ENCODE assay signal across 20 cellular contexts in genomic region chr22:42654696-42655095, GRCh38. TPM values are rescaled to one million over a fixed set of nuclear protein-coding genes. Genes with fewer than 3 reads are reported as not detected.
"Had no signal": no experiment of that assay in that cellular context is flagged by ENCODE, and none has a peak within 500 bp of the region (broad histone marks: within the 10 kb centered on the region; RNA-seq: fewer than 3 reads in every experiment).

No MANE protein-coding gene starts in this region.

- H3K36me3 ChIP-seq: ascending aorta, breast epithelium, heart left ventricle, ovary, tibial nerve had no signal

- H3K9me3 ChIP-seq: ascending aorta, breast epithelium, heart left ventricle, ovary, tibial nerve had no signal

- FAIRE-seq: frontal cortex had no signal

- ATAC-seq: activated CD4-positive, CD25-positive, alpha-beta regulatory T cell treated with anti-CD3 and anti-CD28 coated beads, Interleukin-2, amount 50 U/mL, for 24 hours; activated naive CD8-positive, alpha-beta T cell treated with anti-CD3 and anti-CD28 coated beads, Interleukin-2, amount 50 U/mL, for 24 hours; effector memory CD8-positive, alpha-beta T cell; heart left ventricle; left colon; natural killer cell had no signal

- H3K4me3 Mint-ChIP-seq: activated naive CD4-positive, alpha-beta T cell treated with anti-CD3 and anti-CD28 coated beads for 36 hours; activated naive CD8-positive, alpha-beta T cell treated with anti-CD3 and anti-CD28 coated beads, Interleukin-2, amount 50 U/mL, for 24 hours; effector memory CD8-positive, alpha-beta T cell; natural killer cell; stimulated activated memory B cell treated with anti-CD40 and anti-IgM and Interleukin-4, amounts not matched to agents 10 μg/mL and 1 μg/mL and 100 μg/mL, for 72 hours had no signal

- H3K27ac ChIP-seq: ascending aorta, breast epithelium, heart left ventricle, ovary, tibial nerve had no signal

- H3K27me3 Mint-ChIP-seq: stimulated activated memory B cell treated with anti-CD40 and anti-IgM and Interleukin-4, amounts not matched to agents 10 μg/mL and 1 μg/mL and 100 μg/mL, for 72 hours had no signal

- DNase-seq: activated CD4-positive, alpha-beta T cell treated with anti-CD3 and anti-CD28 coated beads, Interleukin-2, amount 50 U/mL, for 4 hours; activated naive CD4-positive, alpha-beta T cell treated with anti-CD3 and anti-CD28 coated beads for 36 hours; activated naive CD8-positive, alpha-beta T cell treated with anti-CD3 and anti-CD28 coated beads, Interleukin-2, amount 50 U/mL, for 24 hours; activated T-cell treated with anti-CD3 and anti-CD28 coated beads, Interleukin-2, amount 50 U/mL, for 1 hour; dermis blood vessel endothelial cell; effector memory CD8-positive, alpha-beta T cell; heart left ventricle; left colon; natural killer cell; ovary; substantia nigra; SW 1271 had no signal

- H3K4me1 Mint-ChIP-seq: natural killer cell had no signal

- H3K27me3 ChIP-seq: ascending aorta, breast epithelium, heart left ventricle, ovary, tibial nerve had no signal

- H3K27ac Mint-ChIP-seq: activated naive CD4-positive, alpha-beta T cell treated with anti-CD3 and anti-CD28 coated beads for 36 hours; activated naive CD8-positive, alpha-beta T cell treated with anti-CD3 and anti-CD28 coated beads, Interleukin-2, amount 50 U/mL, for 24 hours; activated T-helper 2 cell treated with anti-CD3 and anti-CD28 coated beads, Interferon-gamma antibody, Interleukin-2, Interleukin-4, amounts not matched to agents 10 μg/mL and 5 μg/mL and 100 μg/mL, durations not matched to agents 14 hours and 24 hours and 36 hours; effector memory CD8-positive, alpha-beta T cell; natural killer cell had no signal

- H3K4me1 ChIP-seq: breast epithelium had no signal

- H3K9me3 Mint-ChIP-seq: activated naive CD4-positive, alpha-beta T cell treated with anti-CD3 and anti-CD28 coated beads for 36 hours; activated naive CD8-positive, alpha-beta T cell treated with anti-CD3 and anti-CD28 coated beads, Interleukin-2, amount 50 U/mL, for 24 hours; activated T-helper 2 cell treated with anti-CD3 and anti-CD28 coated beads, Interferon-gamma antibody, Interleukin-2, Interleukin-4, amounts not matched to agents 10 μg/mL and 5 μg/mL and 100 μg/mL, durations not matched to agents 14 hours and 24 hours and 36 hours; effector memory CD8-positive, alpha-beta T cell; natural killer cell; stimulated activated memory B cell treated with anti-CD40 and anti-IgM and Interleukin-4, amounts not matched to agents 10 μg/mL and 1 μg/mL and 100 μg/mL, for 72 hours had no signal

- H3K36me3 Mint-ChIP-seq: natural killer cell; stimulated activated memory B cell treated with anti-CD40 and anti-IgM and Interleukin-4, amounts not matched to agents 10 μg/mL and 1 μg/mL and 100 μg/mL, for 72 hours had no signal

- H3K4me3 ChIP-seq: ascending aorta, breast epithelium, heart left ventricle, ovary, tibial nerve had no signal

RNA-seq across cellular contexts. Expression of gene ATP5MGL, which starts 14.3 kb away (rescaled TPM):
- total RNA-seq: ascending aorta, dermis blood vessel endothelial cell, SK-MEL-5 had no signal
- polyA plus RNA-seq: ovary had no signal
